8 cellular contexts compared by ENCODE assay signal in the genomic region with DNA sequence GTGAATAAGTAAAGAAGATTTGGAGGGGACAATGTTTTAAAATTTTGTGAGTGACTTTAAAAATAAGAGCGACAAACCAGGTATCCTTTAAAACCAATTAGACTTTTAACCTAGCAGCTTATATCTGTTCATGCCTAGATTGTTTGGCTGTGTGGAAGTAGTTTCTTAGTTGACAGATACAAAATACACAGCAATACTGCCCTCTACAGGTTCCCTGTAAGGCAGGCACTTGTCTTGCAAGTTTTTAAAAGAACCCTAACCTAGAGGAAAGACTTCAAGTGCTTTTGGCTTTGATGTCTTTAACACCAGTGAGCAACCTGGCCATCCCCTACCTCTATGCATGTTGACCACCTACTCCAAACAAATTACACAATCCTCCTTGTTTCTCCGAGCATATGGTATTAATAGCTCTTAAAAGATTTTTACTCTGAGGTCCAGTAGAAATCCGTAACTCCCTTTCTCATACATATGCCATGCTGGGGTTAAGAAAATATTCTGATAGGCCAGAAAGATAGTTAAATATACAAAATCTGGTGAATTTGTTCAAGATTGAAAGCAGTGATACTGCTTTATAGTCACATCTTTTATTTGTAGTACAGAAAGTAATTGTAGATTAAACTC.
DNase-seq lines count a peak whose midpoint lies in the region; ATAC-seq, FAIRE-seq and TF ChIP-seq lines count a peak whose summit lies in the region.

No MANE protein-coding gene starts in this region.

- no peak for TF ChIP-seq POLR2A in GM12891 (IDR thresholded peaks at IDR 0.05; ENCODE audit: low read depth, low read length)

- FAIRE-seq in GM12891 (lab: Jason Lieb, UNC), result peak; percentile 56

- peak; percentile 56 for ATAC-seq in HG02610 (IDR thresholded peaks at IDR 0.05; ENCODE audit: unreplicated experiment)

- peak; percentile 84 for TF ChIP-seq CTCF in epithelial cell of esophagus (IDR thresholded peaks at IDR 0.05; ENCODE audit: insufficient read depth, low read depth, low read length, missing control alignments)

- no peak overlapping the region for H3K4me3 ChIP-seq in epithelial cell of esophagus (ENCODE audit: low read length)

- DNase-seq in A172 (ENCODE audit: low spot score) (peak; percentile 57), GM12891 (ENCODE audit: insufficient read length, low spot score) (peak; percentile 26), MV-4-11 (lab: John Stamatoyannopoulos, UW) (peak; percentile 65), RPMI7951 (ENCODE audit: low read depth) (peak; percentile 74), epithelial cell of esophagus (ENCODE audit: low read depth) (peak; percentile 84), middle frontal gyrus (ENCODE audit: extremely low spot score, low spot score) (peak; percentile 56)
- DNase-seq in activated naive CD4-positive, alpha-beta T cell (lab: John Stamatoyannopoulos, UW), result no peak

TF ChIP-seq in GM12891, 5 proteins besides CTCF, POLR2A, EP300 and RAD21:
- TF ChIP-seq POLR2AphosphoS5 (IDR thresholded peaks at IDR 0.05; ENCODE audit: low read depth, low read length), result no peak
- TF ChIP-seq TAF1 (IDR thresholded peaks at IDR 0.05; ENCODE audit: low read depth, low read length), result no peak
- no peak for TF ChIP-seq POU2F2 (IDR thresholded peaks at IDR 0.05; ENCODE audit: low read depth, low read length)
- no peak for TF ChIP-seq SPI1 (IDR thresholded peaks at IDR 0.05; ENCODE audit: low read depth, low read length)
- TF ChIP-seq PAX5 (IDR thresholded peaks at IDR 0.05; ENCODE audit: insufficient read depth, low read length, severe bottlenecking), result no peak

Comparison
In these comparisons a context has a peak if more than half of its experiments do, and no peak if none do; other contexts are left out.
1. DNase-seq: peak in A172 (single experiment), GM12891 (single experiment), MV-4-11 (single experiment), RPMI7951 (single experiment), epithelial cell of esophagus (single experiment) and middle frontal gyrus (single experiment); none in activated naive CD4-positive, alpha-beta T cell (0 of 4).